Comparison of ENCODE assay signal across 9 cellular contexts in the genomic region with DNA sequence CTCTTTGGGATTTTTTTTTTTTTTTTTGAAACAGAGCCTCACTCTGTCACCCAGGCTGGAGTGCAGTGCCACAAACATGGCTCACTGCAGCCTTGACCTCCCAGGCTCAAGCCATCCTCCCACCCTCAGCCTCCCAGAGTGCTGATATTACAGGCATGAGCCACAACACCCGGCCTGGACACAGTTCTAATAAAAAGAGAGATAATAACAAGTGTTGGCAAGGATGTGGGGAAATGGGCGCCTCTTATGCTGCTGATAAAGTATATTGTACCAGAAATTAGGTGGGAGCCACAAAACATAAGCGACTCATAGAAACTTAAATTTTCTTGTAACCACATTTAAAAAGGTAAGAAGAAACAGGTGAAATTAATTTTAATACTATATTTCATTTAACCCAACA. TPM values are rescaled to one million over a fixed set of nuclear protein-coding genes. Genes with fewer than 3 reads are reported as not detected.
"Had no signal": no experiment of that assay in that cellular context is flagged by ENCODE, and none has a peak within 500 bp of the region (broad histone marks: within the 10 kb centered on the region; RNA-seq: fewer than 3 reads in every experiment).

No MANE protein-coding gene starts in this region.

- FAIRE-seq: H1, H54, HTR-8/SVneo had no signal

- H3K4me3 ChIP-seq: GM23338 had no signal

- H3K4me3 Mint-ChIP-seq: GM23338, H9, HFFc6, IgD-negative memory B cell had no signal

- H3K36me3 Mint-ChIP-seq: IgD-negative memory B cell had no signal

- H3K4me2 ChIP-seq: GM23338 had no signal

- H3K27ac Mint-ChIP-seq: GM23338, H9, HFFc6, IgD-negative memory B cell had no signal

- H3K4me1 Mint-ChIP-seq: IgD-negative memory B cell had no signal

- H2AFZ ChIP-seq: GM23338 had no signal

- DNase-seq: H9, HCEC 1CT, HFFc6, KBM-7 had no signal

- H3K9me3 Mint-ChIP-seq: GM23338 had no signal

RNA-seq across cellular contexts. Expression of a gene that starts 50.4 kb away (rescaled TPM):
- total RNA-seq: HFFc6 had no signal
